Comparison of ENCODE assay signal across 9 cellular contexts in genomic region chr1:14968251-14968812, GRCh38.
DNase-seq lines count a peak whose midpoint lies in the region; ATAC-seq and TF ChIP-seq lines count a peak whose summit lies in the region.
"Had no signal": no experiment of that assay in that cellular context is flagged by ENCODE, and none has a peak within 500 bp of the region (broad histone marks: within the 10 kb centered on the region; RNA-seq: fewer than 3 reads in every experiment).

No MANE protein-coding gene starts in this region.

- no peak for TF ChIP-seq POLR2A in transverse colon (IDR thresholded peaks at IDR 0.05)

- peak; percentile 91 for DNase-seq in ELF-1 (ENCODE audit: low read depth, low spot score)
- peak; percentile 82 for DNase-seq in amniotic stem cell (lab: John Stamatoyannopoulos, UW)
- DNase-seq in Right ventricle myocardium superior = peak; percentile 71
- peak; percentile 58 for DNase-seq in pulmonary artery endothelial cell (ENCODE audit: low read depth, low spot score)
- DNase-seq in transverse colon = no peak
- no peak for DNase-seq in NCI-H1694 (lab: John Stamatoyannopoulos, UW)

- TF ChIP-seq EP300 in transverse colon (IDR thresholded peaks at IDR 0.05; ENCODE audit: low read depth) = no peak

- no peaks in the 10 kb centered on the region for H3K36me3 ChIP-seq in transverse colon
- H3K36me3 ChIP-seq: uterus had no signal

- WGBS in transverse colon (ENCODE audit: low coverage in 1 of 2), 2 donors = 77% methylated on average over 14 of the region's 14 CpGs; no CpG with 5 or more reads in 1 of the 2 donors

- no peak overlapping the region for H3K4me3 ChIP-seq in transverse colon
- H3K4me3 ChIP-seq: uterus had no signal

- H3K27ac ChIP-seq in transverse colon = peak overlapping the region in 2 of 4 donors; percentile 1 to 43

- H3K4me1 ChIP-seq in transverse colon = peaks cover 0 to 7% (median 0%) of the 10 kb centered on the region in 4 donors
- H3K4me1 ChIP-seq: uterus had no signal

- in situ Hi-C loops in transverse colon (cut with MboI; ENCODE audit: low pct_ligation_motif_present in 1 of 4, low pct_unique_long_range_greater_than_20kb in 1 of 4, low sequenced_read_pairs in 3 of 4) = no loop called here

- intact Hi-C loops in Right ventricle myocardium superior (cut with DNase I) = no loop called here
- intact Hi-C loops in transverse colon (cut with DNase I; ENCODE audit: low total_unique reads) = no loop called here

- no peak for TF ChIP-seq CTCF in transverse colon (IDR thresholded peaks at IDR 0.05)

- H3K27me3 ChIP-seq in transverse colon = no peaks in the 10 kb centered on the region
- H3K27me3 ChIP-seq: uterus had no signal

- no peaks in the 10 kb centered on the region for H3K9me3 ChIP-seq in transverse colon
- H3K9me3 ChIP-seq: uterus had no signal

- ATAC-seq in Right ventricle myocardium superior (ENCODE audit: poor library complexity) (peak; percentile 84), GM21367 (IDR thresholded peaks at IDR 0.05; ENCODE audit: unreplicated experiment) (no peak), GM19035 (IDR thresholded peaks at IDR 0.05; ENCODE audit: unreplicated experiment) (no peak)

Comparison
In these comparisons a context has a peak if more than half of its experiments do, and no peak if none do; other contexts are left out.
1. DNase-seq: peak in ELF-1 (single experiment), amniotic stem cell (single experiment), Right ventricle myocardium superior (single experiment) and pulmonary artery endothelial cell (single experiment); none in transverse colon (single experiment) and NCI-H1694 (single experiment).